Comparison of ENCODE assay signal across 10 cellular contexts in genomic region chr1:156689960-156690672, GRCh38. TPM values are rescaled to one million over a fixed set of nuclear protein-coding genes. Genes with fewer than 3 reads are reported as not detected.
A peak's percentile ranks its signal among the peaks of the same experiment; 100 is the strongest.
DNase-seq lines count a peak whose midpoint lies in the region; ATAC-seq and TF ChIP-seq lines count a peak whose summit lies in the region.
"Had no signal": no experiment of that assay in that cellular context is flagged by ENCODE, and none has a peak within 500 bp of the region (broad histone marks: within the 10 kb centered on the region; RNA-seq: fewer than 3 reads in every experiment).

No MANE protein-coding gene starts in this region.

- H3K36me3 ChIP-seq in PC-9 (ENCODE audit: low read depth) (no peaks in the 10 kb centered on the region), gastrocnemius medialis (no peaks in the 10 kb centered on the region), Karpas-422 (ENCODE audit: insufficient read depth, low read length) (no peaks in the 10 kb centered on the region)
- H3K36me3 ChIP-seq: upper lobe of right lung had no signal

- H3K4me2 ChIP-seq in PC-9 (peak overlapping the region; percentile 95), Karpas-422 (ENCODE audit: low read depth, low read length, poor library complexity, severe bottlenecking) (no peak overlapping the region)

- in situ Hi-C loops in gastrocnemius medialis (cut with MboI; ENCODE audit: low sequenced_read_pairs in 4 of 4) = loop anchor here in 2 of 4 donors (5.0 to 25.0 kb wide), 3 partner anchors 37 to 197 kb away; partner anchors contain the start of genes INSRR (in 1 of the 2), ISG20L2 (in 1 of the 2), METTL25B (in 1 of the 2) and NTRK1 (in 1 of the 2)

- no peaks in the 10 kb centered on the region for H3K9me3 Mint-ChIP-seq in natural killer cell treated with Interleukin-12 subunit alpha and Interleukin-12 subunit beta and Interleukin-15 and Interleukin-18, amount 100 ng/mL, for 72 hours

- TF ChIP-seq POLR2A in gastrocnemius medialis (IDR thresholded peaks at IDR 0.05) = no peak

- H3K79me2 ChIP-seq in PC-9 (ENCODE audit: low read depth) = no peaks in the 10 kb centered on the region
- H3K79me2 ChIP-seq in Karpas-422 (ENCODE audit: low read length) = no peaks in the 10 kb centered on the region

- peak overlapping the region in 1 of 2 donors; percentile 53 for H3K27ac Mint-ChIP-seq in natural killer cell treated with Interleukin-12 subunit alpha and Interleukin-12 subunit beta and Interleukin-15 and Interleukin-18, amount 100 ng/mL, for 72 hours

- no peak overlapping the region for H3K4me3 ChIP-seq in PC-9
- H3K4me3 ChIP-seq in fibroblast of mammary gland (ENCODE audit: control insufficient read depth, low read depth, low read length) = peak overlapping the region; percentile 8
- peak overlapping the region in 3 of 4 donors; percentile 31 to 36 (median 32) for H3K4me3 ChIP-seq in gastrocnemius medialis
- no peak overlapping the region for H3K4me3 ChIP-seq in Karpas-422 (ENCODE audit: low read length)
- H3K4me3 ChIP-seq: mucosa of descending colon, upper lobe of right lung had no signal

- H3K9me3 ChIP-seq in PC-9 (ENCODE audit: insufficient read depth, low read depth) (no peaks in the 10 kb centered on the region), gastrocnemius medialis (no peaks in the 10 kb centered on the region), Karpas-422 (ENCODE audit: low read length) (no peaks in the 10 kb centered on the region)
- H3K9me3 ChIP-seq: mucosa of descending colon, upper lobe of right lung had no signal

- peaks cover 59% of the 10 kb centered on the region for H3F3A ChIP-seq in PC-9 (ENCODE audit: insufficient read depth, low read depth)

- POLR2A ChIA-PET in PC-9 (lab: Charles Lee; ENCODE audit: unreplicated experiment) = interaction anchor here (0.5 to 1.2 kb wide), 8 partner anchors 13 to 38 kb away, joined by 3 to 12 read pairs (median 4); partner anchors contain the start of genes CRABP2, ISG20L2 and METTL25B

- DNase-seq in NCI-H345 (lab: John Stamatoyannopoulos, UW) = peak; percentile 25
- no peak for DNase-seq in NCI-H345 treated with DMSO at 0.1 percent for 48 hours (lab: John Stamatoyannopoulos, UW; ENCODE audit: unreplicated experiment)
- DNase-seq in PC-9 = no peak
- DNase-seq in fibroblast of mammary gland (ENCODE audit: low read depth) = peak; percentile 40
- DNase-seq in gastrocnemius medialis = no peak
- no peak for DNase-seq in Karpas-422
- DNase-seq in natural killer cell treated with Interleukin-12 subunit alpha and Interleukin-12 subunit beta and Interleukin-15 and Interleukin-18, amount 100 ng/mL, for 72 hours (ENCODE audit: low spot score) = no peak
- DNase-seq in AG08395 (ENCODE audit: low spot score) = no peak

- CTCF ChIA-PET in PC-9 (lab: Charles Lee) = interaction anchor here (0.5 to 6.3 kb wide), 12 partner anchors 12 to 237 kb away, joined by 3 to 109 read pairs (median 7); partner anchors contain the start of genes CRABP2, ISG20L2, METTL25B and PRCC

- H3K9me2 ChIP-seq in PC-9 (ENCODE audit: insufficient read depth) = no peaks in the 10 kb centered on the region
- H3K9me2 ChIP-seq in Karpas-422 (replicated peaks; ENCODE audit: insufficient read depth, low read length) = no peaks in the 10 kb centered on the region

- ATAC-seq in gastrocnemius medialis = no peak
- ATAC-seq in natural killer cell treated with Interleukin-12 subunit alpha and Interleukin-12 subunit beta and Interleukin-15 and Interleukin-18, amount 100 ng/mL, for 72 hours = no peak

- peaks cover 18 to 20% of the 10 kb centered on the region in 2 donors for H3K4me1 Mint-ChIP-seq in natural killer cell treated with Interleukin-12 subunit alpha and Interleukin-12 subunit beta and Interleukin-15 and Interleukin-18, amount 100 ng/mL, for 72 hours (ENCODE audit: low read depth in 2 of 2)

- H3K9ac ChIP-seq in Karpas-422 (ENCODE audit: low read length) = no peak overlapping the region

- H3K27me3 ChIP-seq in PC-9 (ENCODE audit: insufficient read depth, low read depth) (no peaks in the 10 kb centered on the region), gastrocnemius medialis (peaks cover 0 to 2% (median 0%) of the 10 kb centered on the region in 3 donors), Karpas-422 (ENCODE audit: low read length) (no peaks in the 10 kb centered on the region)

- H3K27me3 Mint-ChIP-seq in natural killer cell treated with Interleukin-12 subunit alpha and Interleukin-12 subunit beta and Interleukin-15 and Interleukin-18, amount 100 ng/mL, for 72 hours = peaks cover 39 to 45% of the 10 kb centered on the region in 2 donors

- H3K36me3 Mint-ChIP-seq in natural killer cell treated with Interleukin-12 subunit alpha and Interleukin-12 subunit beta and Interleukin-15 and Interleukin-18, amount 100 ng/mL, for 72 hours = no peaks in the 10 kb centered on the region

- no peak for TF ChIP-seq CTCF in PC-9 (conservative IDR thresholded peaks at IDR 0.05)
- TF ChIP-seq CTCF in fibroblast of mammary gland (conservative IDR thresholded peaks at IDR 0.05; ENCODE audit: control insufficient read depth, insufficient read depth, low read depth, low read length) = no peak
- TF ChIP-seq CTCF in gastrocnemius medialis (IDR thresholded peaks at IDR 0.05 in 4 of 5, conservative IDR thresholded peaks at IDR 0.05 in 1 of 5) = no peak

- intact Hi-C loops in PC-9 (cut with micrococcal nuclease; ENCODE audit: unreplicated experiment) (loop anchor here (1.0 to 10.0 kb wide), 9 partner anchors 16 to 445 kb away; partner anchors contain the start of genes ETV3, INSRR, MEF2D and PRCC), gastrocnemius medialis (cut with DNase I; ENCODE audit: low total_unique reads) (loop anchor here (1.0 kb wide), 2 partner anchors 15 to 35 kb away; partner anchors contain the start of gene CRABP2)

- H3K4me1 ChIP-seq in PC-9 (replicated peaks; ENCODE audit: insufficient read depth) (peaks cover 81% of the 10 kb centered on the region), gastrocnemius medialis (peaks cover 9 to 13% of the 10 kb centered on the region in 2 donors), Karpas-422 (ENCODE audit: low read length) (peaks cover 9% of the 10 kb centered on the region)

- H3K27ac ChIP-seq in PC-9 = peak overlapping the region; percentile 94; the same call in 1 of the 2 replicates
- H3K27ac ChIP-seq in gastrocnemius medialis = peak overlapping the region in 2 of 4 donors; percentile 64
- no peak overlapping the region for H3K27ac ChIP-seq in Karpas-422 (ENCODE audit: low read length)
- H3K27ac ChIP-seq: upper lobe of right lung had no signal

- H3K4me3 Mint-ChIP-seq in natural killer cell treated with Interleukin-12 subunit alpha and Interleukin-12 subunit beta and Interleukin-15 and Interleukin-18, amount 100 ng/mL, for 72 hours = no peak overlapping the region

- H2AFZ ChIP-seq in PC-9 (no peak overlapping the region), Karpas-422 (ENCODE audit: low read length) (no peak overlapping the region)

- BruUV-seq in PC-9 (replicated peaks; lab: Mats Ljungman, UMichigan) = no TSS peak

- H4K20me1 ChIP-seq in PC-9 (ENCODE audit: insufficient read depth) (no peaks in the 10 kb centered on the region), Karpas-422 (ENCODE audit: insufficient read depth, low read depth, low read length) (no peaks in the 10 kb centered on the region)

RNA-seq across cellular contexts. Expression of gene NES, which starts 12.9 kb away (rescaled TPM):
- total RNA-seq in PC-9 (2021) (6.8 and 7.0 TPM in 2 replicates), gastrocnemius medialis (10 to 100 TPM; 13.7 to 60.9 (median 26.4) TPM)
- total RNA-seq in Karpas-422 (2014; rRNA removed; shearing (Covaris generic); ENCODE audit: low replicate concordance) = not detected in 2 replicates
- not detected for total RNA-seq in natural killer cell treated with Interleukin-12 subunit alpha and Interleukin-12 subunit beta and Interleukin-15 and Interleukin-18, amount 100 ng/mL, for 72 hours

RNA-seq across cellular contexts. Expression of gene CRABP2, which starts 15.3 kb away (rescaled TPM):
- total RNA-seq in PC-9 (2021) (142 and 286 TPM in 2 replicates), gastrocnemius medialis (1 to 10 TPM in 1 of 4 donors, under 1 TPM in 1, not detected in 2; 0.98 to 1.3 TPM)
- 0.56 TPM in 1 of 2 replicates, not detected in the other for total RNA-seq in Karpas-422 (2014; rRNA removed; shearing (Covaris generic); ENCODE audit: low replicate concordance)
- total RNA-seq in natural killer cell treated with Interleukin-12 subunit alpha and Interleukin-12 subunit beta and Interleukin-15 and Interleukin-18, amount 100 ng/mL, for 72 hours = 1 to 10 TPM; 2.4 to 4.6 TPM

RNA-seq across cellular contexts. Expression of gene METTL25B, which starts 38.2 kb away (rescaled TPM):
- total RNA-seq in PC-9 (2021) (51.0 and 77.7 TPM in 2 replicates), gastrocnemius medialis (10 to 100 TPM; 12.9 to 28.0 (median 17.6) TPM)
- total RNA-seq in Karpas-422 (2014; rRNA removed; shearing (Covaris generic); ENCODE audit: low replicate concordance) = 22.8 and 26.5 TPM in 2 replicates
- 10 to 100 TPM; 33.0 to 37.4 TPM for total RNA-seq in natural killer cell treated with Interleukin-12 subunit alpha and Interleukin-12 subunit beta and Interleukin-15 and Interleukin-18, amount 100 ng/mL, for 72 hours

RNA-seq across cellular contexts. Expression of gene ISG20L2, which starts 38.5 kb away (rescaled TPM):
- 25.4 and 33.2 TPM in 2 replicates for total RNA-seq in PC-9 (2021)
- 10 to 100 TPM in 3 of 4 donors, 1 to 10 TPM in 1; 9.5 to 16.4 (median 15.1) TPM for total RNA-seq in gastrocnemius medialis
- 17.9 and 18.4 TPM in 2 replicates for total RNA-seq in Karpas-422 (2014; rRNA removed; shearing (Covaris generic); ENCODE audit: low replicate concordance)
- 10 to 100 TPM; 67.5 to 97.5 TPM for total RNA-seq in natural killer cell treated with Interleukin-12 subunit alpha and Interleukin-12 subunit beta and Interleukin-15 and Interleukin-18, amount 100 ng/mL, for 72 hours

RNA-seq across cellular contexts. Expression of gene BCAN, which starts 48.2 kb away (rescaled TPM):
- total RNA-seq in PC-9 (2021) = not detected in 2 replicates
- total RNA-seq in gastrocnemius medialis = under 1 TPM in 2 of 4 donors, not detected in 2; 0.26 to 0.29 TPM
- not detected in 2 replicates for total RNA-seq in Karpas-422 (2014; rRNA removed; shearing (Covaris generic); ENCODE audit: low replicate concordance)
- total RNA-seq in natural killer cell treated with Interleukin-12 subunit alpha and Interleukin-12 subunit beta and Interleukin-15 and Interleukin-18, amount 100 ng/mL, for 72 hours = under 1 TPM; 0.36 to 0.67 TPM
- total RNA-seq: upper lobe of right lung had no signal

Comparison
In these comparisons a context has a peak if more than half of its experiments do, and no peak if none do; other contexts are left out.
1. DNase-seq: peak in NCI-H345 (single experiment) and fibroblast of mammary gland (single experiment); none in NCI-H345 treated with DMSO at 0.1 percent for 48 hours (single experiment), PC-9 (0 of 2), gastrocnemius medialis (0 of 2), Karpas-422 (single experiment), natural killer cell treated with Interleukin-12 subunit alpha and Interleukin-12 subunit beta and Interleukin-15 and Interleukin-18, amount 100 ng/mL, for 72 hours (single experiment) and AG08395 (single experiment).
2. H3K4me3 ChIP-seq: peak in fibroblast of mammary gland (single experiment) and gastrocnemius medialis (3 of 4); none in PC-9 (single experiment) and Karpas-422 (single experiment).
3. RNA of gene CRABP2, which starts 15.3 kb away (total RNA-seq): 142 to 286 TPM in PC-9; 2.4 to 4.6 TPM in natural killer cell treated with Interleukin-12 subunit alpha and Interleukin-12 subunit beta and Interleukin-15 and Interleukin-18, amount 100 ng/mL, for 72 hours, 0.98 to 1.3 TPM in gastrocnemius medialis and 0.56 TPM in Karpas-422; every median in the first group is over 10 times any median in the second.